ENCODE assay signal across 26 cellular contexts in the genomic region with DNA sequence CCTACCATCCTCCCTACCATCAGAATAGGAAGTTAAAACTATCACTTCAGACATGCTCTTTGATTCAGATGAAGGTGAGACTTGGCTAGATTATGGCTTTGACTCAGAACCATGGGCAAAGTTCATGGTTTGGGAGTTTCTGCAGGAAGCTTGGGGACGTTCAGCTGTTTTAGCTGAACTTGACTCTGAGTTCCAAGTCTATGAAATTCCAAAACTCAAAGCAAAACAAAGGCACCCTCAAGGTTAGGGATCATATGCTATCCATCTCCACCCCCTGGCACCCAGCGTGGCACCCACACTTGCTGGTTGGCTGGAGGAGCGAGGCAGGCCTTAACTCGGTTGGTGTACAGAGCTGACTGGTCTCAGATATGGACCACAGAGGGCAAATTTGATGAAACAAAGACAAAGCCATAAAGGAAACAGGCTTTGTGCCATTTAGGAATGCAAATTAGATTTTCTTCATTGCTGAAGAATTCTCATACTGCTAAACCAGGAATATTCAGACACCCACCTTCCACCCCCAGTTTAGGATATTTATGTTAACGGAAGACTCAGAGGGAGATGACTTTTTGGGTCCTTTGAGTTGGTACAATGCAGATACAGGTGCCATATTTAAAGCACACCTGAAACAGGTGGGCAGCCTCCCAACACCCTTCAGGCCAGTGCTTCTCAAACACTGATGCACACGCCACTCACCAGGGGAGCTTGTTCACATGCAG.
DNase-seq lines count a peak whose midpoint lies in the region; ATAC-seq, FAIRE-seq and TF ChIP-seq lines count a peak whose summit lies in the region.
"Had no signal": no experiment of that assay in that cellular context is flagged by ENCODE, and none has a peak within 500 bp of the region (broad histone marks: within the 10 kb centered on the region; RNA-seq: fewer than 3 reads in every experiment).

No MANE protein-coding gene starts in this region.

- H3K9me3 ChIP-seq in mucosa of descending colon (no peaks in the 10 kb centered on the region), small intestine (ENCODE audit: control insufficient read depth, low read depth) (no peaks in the 10 kb centered on the region)
- H3K9me3 ChIP-seq: MG63 had no signal

- H3K4me1 ChIP-seq in mucosa of descending colon (ENCODE audit: low read depth) = peaks cover 12% of the 10 kb centered on the region
- H3K4me1 ChIP-seq in small intestine (ENCODE audit: control insufficient read depth in 2 of 2, insufficient read depth in 1 of 2, low read depth in 1 of 2, low read length in 1 of 2) = no peaks in the 10 kb centered on the region

- intact Hi-C loops in left colon (cut with DNase I, micrococcal nuclease) (no loop called here), mucosa of descending colon (cut with DNase I, micrococcal nuclease) (no loop called here)

- whole genome bisulfite sequencing in small intestine, 3 donors = 66 to 82% (median 79%) methylated on average over 6 of the region's 6 CpGs

- H3K27me3 ChIP-seq in small intestine (ENCODE audit: control insufficient read depth in 2 of 2, insufficient read depth in 2 of 2, low read length in 2 of 2) = no peaks in the 10 kb centered on the region
- H3K27me3 ChIP-seq: MG63 had no signal

- peak in 6 of 61 donors; percentile 16 to 63 (median 50) for DNase-seq in caudate nucleus (lab: John Stamatoyannopoulos, UW)
- DNase-seq in left colon = no peak
- no peak for DNase-seq in mucosa of descending colon
- peak; percentile 84 for DNase-seq in small intestine
- no peak for DNase-seq in GM19238 (ENCODE audit: insufficient read length, low spot score)
- no peak for DNase-seq in LoVo (ENCODE audit: low spot score)
- DNase-seq: CD8-positive, alpha-beta memory T cell; DMS 273 treated with DMSO at 0.1 percent for 48 hours; DMS79; GDM1; KBM-7; NCI-H1105 treated with DMSO at 0.1 percent for 48 hours; NCI-H146; NCI-H1930; NCI-H2107; NCI-H510A; NCI-H69; SHP77 had no signal

- H3K4me3 ChIP-seq in mucosa of descending colon (no peak overlapping the region), small intestine (ENCODE audit: low read depth in 1 of 2, low read length in 2 of 2) (no peak overlapping the region)
- H3K4me3 ChIP-seq: GM12878, MG63 had no signal

- H3K36me3 ChIP-seq in mucosa of descending colon (ENCODE audit: low read depth) (no peaks in the 10 kb centered on the region), small intestine (ENCODE audit: control insufficient read depth in 2 of 2, insufficient read depth in 2 of 2, low read length in 2 of 2) (no peaks in the 10 kb centered on the region)
- H3K36me3 ChIP-seq: MG63 had no signal

- no peak for FAIRE-seq in small intestine (lab: Jason Lieb, UNC)
- FAIRE-seq: GM12878, GM19239, H54, HTR-8/SVneo had no signal

- no peak for TF ChIP-seq CTCF in mucosa of descending colon (IDR thresholded peaks at IDR 0.05)

- peak overlapping the region; percentile 58 for H3K27ac ChIP-seq in caudate nucleus (ENCODE audit: low read depth, low read length)
- peak overlapping the region in 1 of 2 donors; percentile 14 for H3K27ac ChIP-seq in small intestine (ENCODE audit: low read depth in 1 of 2, low read length in 1 of 2)
- H3K27ac ChIP-seq: RWPE1 had no signal

- ATAC-seq in left colon (peak; percentile 38), mucosa of descending colon (peak; percentile 37), GM18511 (IDR thresholded peaks at IDR 0.05; ENCODE audit: unreplicated experiment) (no peak)
- ATAC-seq: GM12878, Panc1 had no signal
